8 cellular contexts compared by ENCODE assay signal in genomic region chr3:150473161-150473560, GRCh38.
DNase-seq lines count a peak whose midpoint lies in the region; ATAC-seq, FAIRE-seq and TF ChIP-seq lines count a peak whose summit lies in the region.
"Not testable (repeated sequence)": the region's sequence is repeated elsewhere in the genome, so short reads cannot be mapped to it uniquely, and the experiment has no call there.

No MANE protein-coding gene starts in this region.

- H3K9me1 ChIP-seq in K562 (ENCODE audit: control insufficient read depth, insufficient read depth, low read length) = not testable (repeated sequence)

- not testable (repeated sequence) for TF ChIP-seq EP300 in K562 (IDR thresholded peaks at IDR 0.05; ENCODE audit: low read length)

- H2AK5ac ChIP-seq in trophoblast cell (ENCODE audit: low read length) = not testable (repeated sequence)

- not testable (repeated sequence) for H3K27me3 ChIP-seq in PC-9 (ENCODE audit: insufficient read depth, low read depth); RWPE2 (ENCODE audit: insufficient read depth, poor library complexity, severe bottlenecking); astrocyte (ENCODE audit: insufficient read depth, low read length); K562 (ENCODE audit: control insufficient read depth in 2 of 2, insufficient read depth in 2 of 2, low read length in 2 of 2); trophoblast cell (ENCODE audit: insufficient read depth, low read length)

- H3K9ac ChIP-seq in astrocyte (ENCODE audit: low read length); K562 (ENCODE audit: insufficient read depth in 1 of 2, low read depth in 2 of 2, low read length in 2 of 2); trophoblast cell (ENCODE audit: low read length): not testable (repeated sequence)

- TF ChIP-seq POLR2A in K562 (conservative IDR thresholded peaks at IDR 0.05) = not testable (repeated sequence)

- not testable (repeated sequence) for H4K20me1 ChIP-seq in PC-9 (ENCODE audit: insufficient read depth); astrocyte (ENCODE audit: insufficient read depth, low read length); K562 (replicated peaks; ENCODE audit: control insufficient read depth, insufficient read depth, low read length)

- not testable (repeated sequence) for BruUV-seq in PC-9 (replicated peaks; lab: Mats Ljungman, UMichigan); K562 (replicated peaks; lab: Mats Ljungman, UMichigan)

- peak overlapping the region; percentile 72 for H3K27ac Mint-ChIP-seq in astrocyte (ENCODE audit: unreplicated experiment)
- peak overlapping the region; percentile 92 for H3K27ac Mint-ChIP-seq in type B pancreatic cell

- not testable (repeated sequence) for H2BK5ac ChIP-seq in trophoblast cell (ENCODE audit: low read depth, low read length, poor library complexity)

- not testable (repeated sequence) for H3K18ac ChIP-seq in trophoblast cell (ENCODE audit: low read length)

- peaks cover 46% of the 10 kb centered on the region for H3F3A ChIP-seq in PC-9 (ENCODE audit: insufficient read depth, low read depth)

- intact Hi-C loops in PC-9 (cut with micrococcal nuclease; ENCODE audit: unreplicated experiment) = loop anchor here (2.0 kb wide), 1 partner anchor 22 kb away; no protein-coding TSS in a partner anchor
- intact Hi-C loops in K562 (cut with micrococcal nuclease) = not testable (repeated sequence)

- H3K9me2 ChIP-seq in PC-9 (ENCODE audit: insufficient read depth) = not testable (repeated sequence)

- in situ Hi-C loops in K562 (cut with MboI) = loop anchor here (10.0 kb wide), 1 partner anchor 1392 kb away; no protein-coding TSS in a partner anchor

- H3K23ac ChIP-seq in trophoblast cell (ENCODE audit: low read length) = not testable (repeated sequence)

- not testable (repeated sequence) for TF ChIP-seq CTCF in HEK293 (tag by site-specific recombination; IDR thresholded peaks at IDR 0.05); PC-9 (conservative IDR thresholded peaks at IDR 0.05); RWPE2 (IDR thresholded peaks at IDR 0.05; ENCODE audit: poor library complexity, severe bottlenecking); astrocyte (IDR thresholded peaks at IDR 0.05; ENCODE audit: insufficient read depth, low read depth, low read length); K562 (IDR thresholded peaks at IDR 0.05 in 2 of 3, conservative IDR thresholded peaks at IDR 0.05 in 1 of 3; ENCODE audit: insufficient read depth in 2 of 3, low read depth in 1 of 3, low read length in 3 of 3); type B pancreatic cell (conservative IDR thresholded peaks at IDR 0.05)

- not testable (repeated sequence) for H3K14ac ChIP-seq in trophoblast cell (ENCODE audit: low read length)

- not testable (repeated sequence) for H2BK12ac ChIP-seq in trophoblast cell (ENCODE audit: low read length)

- not testable (repeated sequence) for H3K27ac ChIP-seq in HEK293 (ENCODE audit: extremely low read depth, low read depth, low read length); astrocyte (ENCODE audit: low read depth, low read length); K562 (ENCODE audit: extremely low read depth, low read depth, low read length); trophoblast cell (ENCODE audit: low read depth, low read length)
- H3K27ac ChIP-seq in PC-9 (peak overlapping the region; percentile 69), RWPE2 (ENCODE audit: poor library complexity, severe bottlenecking) (peak overlapping the region; percentile 99), epithelial cell of prostate (peak overlapping the region; percentile 98)

- H2BK120ac ChIP-seq in trophoblast cell (ENCODE audit: insufficient read depth, low read length, poor library complexity) = not testable (repeated sequence)

- not testable (repeated sequence) for H3K4ac ChIP-seq in trophoblast cell (ENCODE audit: low read depth, low read length)

- H3K4me1 Mint-ChIP-seq in astrocyte (ENCODE audit: low read depth, unreplicated experiment) (peaks cover 21% of the 10 kb centered on the region), type B pancreatic cell (ENCODE audit: unreplicated experiment) (peaks cover 13% of the 10 kb centered on the region)

- H2AFZ ChIP-seq in PC-9; astrocyte (ENCODE audit: low read depth, low read length); K562 (ENCODE audit: low read depth, low read length); trophoblast cell (ENCODE audit: insufficient read depth, low read length, poor library complexity): not testable (repeated sequence)

- FAIRE-seq in astrocyte (lab: Jason Lieb, UNC); K562 (lab: Jason Lieb, UNC): not testable (repeated sequence)

- H3K79me2 ChIP-seq in PC-9 (ENCODE audit: low read depth); astrocyte (ENCODE audit: insufficient read depth, low read length); K562 (ENCODE audit: control insufficient read depth, insufficient read depth, low read length); trophoblast cell (ENCODE audit: control insufficient read depth, insufficient read depth, low read length, poor library complexity): not testable (repeated sequence)

- H3K36me3 Mint-ChIP-seq in astrocyte (ENCODE audit: low read depth, unreplicated experiment) = peaks cover 21% of the 10 kb centered on the region
- H3K36me3 Mint-ChIP-seq in type B pancreatic cell = not testable (repeated sequence)

- H4K91ac ChIP-seq in trophoblast cell (ENCODE audit: low read depth, low read length) = peak overlapping the region; percentile 47

- H3K9me3 Mint-ChIP-seq in astrocyte (ENCODE audit: unreplicated experiment); type B pancreatic cell: not testable (repeated sequence)

- not testable (repeated sequence) for H3K4me3 ChIP-seq in HEK293 (ENCODE audit: low read depth, low read length); PC-9; RWPE2 (ENCODE audit: severe bottlenecking); astrocyte (ENCODE audit: insufficient read depth, low read depth, low read length); K562; trophoblast cell (ENCODE audit: low read depth, low read length)

- H3K27me3 Mint-ChIP-seq in astrocyte (ENCODE audit: low read depth, unreplicated experiment); type B pancreatic cell: not testable (repeated sequence)

- H4K12ac ChIP-seq in trophoblast cell (ENCODE audit: low read depth, low read length) = not testable (repeated sequence)

- not testable (repeated sequence) for DNase-seq in PC-9; RWPE2 (ENCODE audit: low spot score); astrocyte (ENCODE audit: low read depth); K562 (ENCODE audit: extremely low read depth in 1 of 4, low spot score in 3 of 4); epithelial cell of prostate (ENCODE audit: low read depth, low spot score); trophoblast cell; type B pancreatic cell (ENCODE audit: extremely low spot score, unreplicated experiment)

- H3K36me3 ChIP-seq in HEK293 (ENCODE audit: control insufficient read depth in 2 of 2, insufficient read depth in 1 of 2, low read length in 2 of 2); PC-9 (ENCODE audit: low read depth); RWPE2 (ENCODE audit: low read depth); astrocyte (ENCODE audit: insufficient read depth, low read length); K562 (ENCODE audit: control insufficient read depth, insufficient read depth, low read length); trophoblast cell (ENCODE audit: control insufficient read depth in 1 of 2, insufficient read depth in 2 of 2, low read length in 2 of 2): not testable (repeated sequence)

- TF ChIP-seq RAD21 in K562 (CRISPR knock-in tag; conservative IDR thresholded peaks at IDR 0.05 in 1 of 2, IDR thresholded peaks at IDR 0.05 in 1 of 2) = not testable (repeated sequence)

- H3K79me1 ChIP-seq in trophoblast cell (ENCODE audit: low read length) = peaks cover 14% of the 10 kb centered on the region

- not testable (repeated sequence) for H3K4me2 ChIP-seq in PC-9; astrocyte (ENCODE audit: low read length); K562 (ENCODE audit: insufficient read depth, low read length); trophoblast cell (ENCODE audit: low read length)

- CTCF ChIA-PET in HEK293 (lab: Yijun Ruan, JAX); K562 (lab: Yijun Ruan, JAX; ENCODE audit: low intra/inter-chr PET ratio): not testable (repeated sequence)
- CTCF ChIA-PET in PC-9 (lab: Charles Lee) = interaction anchor here (0.6 kb wide), 1 partner anchor 65 kb away, joined by 5 read pairs; the partner anchor contains the start of gene TSC22D2

- 60% methylated on average over 2 of the region's 8 CpGs for WGBS in K562 (ENCODE audit: insufficient coverage, low coverage, missing lambda C conversion rate)
- no CpG with 5 or more reads among the region's 8 CpGs for WGBS in trophoblast cell (ENCODE audit: extremely low coverage, insufficient coverage, insufficient read length)

- H3K4me3 Mint-ChIP-seq in astrocyte (ENCODE audit: unreplicated experiment); type B pancreatic cell: not testable (repeated sequence)

- POLR2A ChIA-PET in HEK293 (lab: Yijun Ruan, JAX); PC-9 (lab: Charles Lee; ENCODE audit: unreplicated experiment): not testable (repeated sequence)
- POLR2A ChIA-PET in K562 (lab: Yijun Ruan, JAX) = interaction anchor here (0.6 to 0.7 kb wide), 2 partner anchors 7 to 133 kb away, joined by 3 read pairs; no protein-coding TSS in a partner anchor

- ATAC-seq in RWPE2 (ENCODE audit: low read depth); K562: not testable (repeated sequence)

- not testable (repeated sequence) for H4K8ac ChIP-seq in trophoblast cell (ENCODE audit: low read depth, low read length)

- not testable (repeated sequence) for H3K9me3 ChIP-seq in HEK293 (ENCODE audit: control insufficient read depth, insufficient read depth, low read depth, low read length); RWPE2 (ENCODE audit: severe bottlenecking); astrocyte (ENCODE audit: insufficient read depth, low read depth, low read length); K562 (replicated peaks; ENCODE audit: control insufficient read depth, insufficient read depth, low read depth, low read length); trophoblast cell (ENCODE audit: insufficient read depth, low read depth, low read length)
- peaks cover 13% of the 10 kb centered on the region for H3K9me3 ChIP-seq in PC-9 (ENCODE audit: insufficient read depth, low read depth)

- H3K4me1 ChIP-seq in HEK293 (ENCODE audit: control insufficient read depth, insufficient read depth, low read length) = not testable (repeated sequence)
- H3K4me1 ChIP-seq in PC-9 (replicated peaks; ENCODE audit: insufficient read depth) (peaks cover 44% of the 10 kb centered on the region), RWPE2 (ENCODE audit: insufficient read depth, poor library complexity, severe bottlenecking) (peaks cover 24% of the 10 kb centered on the region), astrocyte (ENCODE audit: insufficient read depth, low read length) (peaks cover 20% of the 10 kb centered on the region), K562 (replicated peaks in 1 of 2; ENCODE audit: control insufficient read depth in 2 of 2, insufficient read depth in 2 of 2, low read length in 2 of 2) (peaks cover 10 to 23% of the 10 kb centered on the region in 2 experiments; a peak in 4 of 5 replicates), trophoblast cell (ENCODE audit: control insufficient read depth in 1 of 2, insufficient read depth in 2 of 2, low read length in 2 of 2) (peaks cover 14 to 18% of the 10 kb centered on the region in 2 experiments)
